5 cellular contexts compared by ENCODE assay signal in the genomic region with DNA sequence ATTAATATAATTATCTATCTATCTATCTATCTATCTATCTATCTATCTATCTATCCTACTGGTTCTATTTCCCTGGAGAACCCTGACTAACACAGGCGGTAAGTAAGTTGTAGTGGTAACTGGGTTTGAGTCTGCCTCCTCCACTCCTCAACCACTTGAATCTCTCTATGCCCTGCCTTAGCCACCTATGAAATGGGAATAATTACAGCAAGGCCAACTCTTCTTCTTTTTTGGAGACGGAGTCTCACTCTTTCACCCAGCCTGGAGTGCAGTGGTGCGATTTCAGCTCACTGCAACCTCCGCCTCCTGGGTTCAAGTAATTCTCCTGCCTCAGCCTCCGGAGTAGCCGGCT. TPM values are rescaled to one million over a fixed set of nuclear protein-coding genes. Genes with fewer than 3 reads are reported as not detected.
DNase-seq lines count a peak whose midpoint lies in the region; ATAC-seq, FAIRE-seq and TF ChIP-seq lines count a peak whose summit lies in the region.
"Not testable (repeated sequence)": the region's sequence is repeated elsewhere in the genome, so short reads cannot be mapped to it uniquely, and the experiment has no call there.

No MANE protein-coding gene starts in this region.

- H3K9me3 ChIP-seq in OCI-LY1 (ENCODE audit: low read length); GM12878 (replicated peaks; ENCODE audit: control insufficient read depth, insufficient read depth, low read length): not testable (repeated sequence)

- not testable (repeated sequence) for TF ChIP-seq CTCF in GM23338 (conservative IDR thresholded peaks at IDR 0.05; ENCODE audit: low read depth in 2 of 2); OCI-LY1 (IDR thresholded peaks at IDR 0.05; ENCODE audit: low read length); GM12878 (IDR thresholded peaks at IDR 0.05 in 2 of 3, conservative IDR thresholded peaks at IDR 0.05 in 1 of 3; ENCODE audit: control insufficient read depth in 2 of 3, extremely low read depth in 1 of 3, insufficient read depth in 1 of 3, low read depth in 3 of 3, low read length in 3 of 3); MCF 10A (IDR thresholded peaks at IDR 0.05; ENCODE audit: unreplicated experiment)

- intact Hi-C loops in GM12878 (cut with micrococcal nuclease; ENCODE audit: unreplicated experiment): not testable (repeated sequence)
- intact Hi-C loops in MCF 10A (cut with micrococcal nuclease): loop anchor here (5.0 kb wide), 1 partner anchor 42 kb away; a partner anchor contains a TSS

- not testable (repeated sequence) for H3K9me3 Mint-ChIP-seq in GM23338; MCF 10A (ENCODE audit: unreplicated experiment); stimulated activated memory B cell treated with anti-CD40 and anti-IgM and Interleukin-4, amounts not matched to agents 10 μg/mL and 1 μg/mL and 100 μg/mL, for 72 hours

- ATAC-seq in GM23338; GM12878; stimulated activated memory B cell treated with anti-CD40 and anti-IgM and Interleukin-4, amounts not matched to agents 10 μg/mL and 1 μg/mL and 100 μg/mL, for 72 hours: not testable (repeated sequence)

- not testable (repeated sequence) for H4K20me1 ChIP-seq in GM23338 (replicated peaks; ENCODE audit: insufficient read depth); OCI-LY1 (ENCODE audit: insufficient read depth, low read length); GM12878 (ENCODE audit: control insufficient read depth, insufficient read depth)

- not testable (repeated sequence) for H3K4me1 Mint-ChIP-seq in GM23338
- H3K4me1 Mint-ChIP-seq in MCF 10A (ENCODE audit: insufficient read depth, unreplicated experiment): peaks cover 34% of the 10 kb centered on the region
- H3K4me1 Mint-ChIP-seq in stimulated activated memory B cell treated with anti-CD40 and anti-IgM and Interleukin-4, amounts not matched to agents 10 μg/mL and 1 μg/mL and 100 μg/mL, for 72 hours: peaks cover 17% of the 10 kb centered on the region

- SMC1A ChIA-PET in GM12878 (lab: Charles Lee; ENCODE audit: uncharacterized antibody, unreplicated experiment): interaction anchor here (3.7 kb wide), 1 partner anchor 8 kb away, joined by 10 read pairs; no protein-coding TSS in a partner anchor

- H3K9me2 ChIP-seq in GM23338 (ENCODE audit: insufficient read depth); OCI-LY1 (ENCODE audit: low read depth, low read length): not testable (repeated sequence)

- H3F3A ChIP-seq in GM23338 (replicated peaks; ENCODE audit: low read depth); OCI-LY1 (ENCODE audit: insufficient read depth, low read length): not testable (repeated sequence)

- H3K4me3 ChIP-seq in GM23338; OCI-LY1 (ENCODE audit: low read depth, low read length, poor library complexity, severe bottlenecking); GM12878: not testable (repeated sequence)

- not testable (repeated sequence) for TF ChIP-seq EP300 in GM12878 (IDR thresholded peaks at IDR 0.05; ENCODE audit: borderline replicate concordance in 1 of 2, control insufficient read depth in 1 of 2, low read depth in 2 of 2, low read length in 2 of 2)

- H3K27me3 Mint-ChIP-seq in GM23338 (ENCODE audit: insufficient read depth, low read depth, poor library complexity); MCF 10A (ENCODE audit: insufficient read depth, unreplicated experiment); stimulated activated memory B cell treated with anti-CD40 and anti-IgM and Interleukin-4, amounts not matched to agents 10 μg/mL and 1 μg/mL and 100 μg/mL, for 72 hours: not testable (repeated sequence)

- FAIRE-seq in GM12878 (lab: Jason Lieb, UNC): not testable (repeated sequence)

- not testable (repeated sequence) for TF ChIP-seq POLR2A in GM12878 (IDR thresholded peaks at IDR 0.05; ENCODE audit: low read depth, low read length)

- not testable (repeated sequence) for H3K4me3 Mint-ChIP-seq in GM23338; MCF 10A (ENCODE audit: unreplicated experiment); stimulated activated memory B cell treated with anti-CD40 and anti-IgM and Interleukin-4, amounts not matched to agents 10 μg/mL and 1 μg/mL and 100 μg/mL, for 72 hours

- not testable (repeated sequence) for H3K4me1 ChIP-seq in GM23338 (ENCODE audit: insufficient read depth); GM12878 (ENCODE audit: control insufficient read depth, insufficient read depth, low read length)
- H3K4me1 ChIP-seq in OCI-LY1 (ENCODE audit: insufficient read depth, low read length, severe bottlenecking): peaks cover 37% of the 10 kb centered on the region

- DNase-seq in GM23338 (ENCODE audit: low spot score); GM12878 (ENCODE audit: low read depth, low spot score); MCF 10A (ENCODE audit: unreplicated experiment): not testable (repeated sequence)

- not testable (repeated sequence) for H3K4me2 ChIP-seq in GM23338; OCI-LY1 (ENCODE audit: low read length); GM12878 (ENCODE audit: control insufficient read depth, insufficient read depth)

- CTCF ChIA-PET in GM12878 (lab: Yijun Ruan, JAX): not testable (repeated sequence)
- CTCF ChIA-PET in MCF 10A (lab: Yijun Ruan, JAX): interaction anchor here (4.5 kb wide), 1 partner anchor 77 kb away, joined by 23 read pairs; no protein-coding TSS in a partner anchor

- in situ Hi-C loops in GM12878 (cut with MboI): not testable (repeated sequence)

- TF ChIP-seq RAD21 in GM12878 (IDR thresholded peaks at IDR 0.05; ENCODE audit: insufficient read depth, low read depth, low read length): not testable (repeated sequence)

- RAD21 ChIA-PET in GM12878 (lab: Charles Lee; ENCODE audit: unreplicated experiment): not testable (repeated sequence)

- not testable (repeated sequence) for H3K27ac Mint-ChIP-seq in GM23338
- H3K27ac Mint-ChIP-seq in MCF 10A (ENCODE audit: low read depth, unreplicated experiment): peak overlapping the region; percentile 2
- peak overlapping the region; percentile 42 for H3K27ac Mint-ChIP-seq in stimulated activated memory B cell treated with anti-CD40 and anti-IgM and Interleukin-4, amounts not matched to agents 10 μg/mL and 1 μg/mL and 100 μg/mL, for 72 hours

- not testable (repeated sequence) for H3K9ac ChIP-seq in OCI-LY1 (ENCODE audit: low read length); GM12878 (ENCODE audit: control insufficient read depth, insufficient read depth, low read length)

- H3K36me3 Mint-ChIP-seq in GM23338 (ENCODE audit: low read depth); MCF 10A (ENCODE audit: insufficient read depth, unreplicated experiment); stimulated activated memory B cell treated with anti-CD40 and anti-IgM and Interleukin-4, amounts not matched to agents 10 μg/mL and 1 μg/mL and 100 μg/mL, for 72 hours: not testable (repeated sequence)

- 96% methylated on average over 6 of the region's 6 CpGs for WGBS in GM12878 (ENCODE audit: insufficient coverage, insufficient replicate concordance, low lambda C conversion rate, missing lambda C conversion rate)

- H3K27ac ChIP-seq in GM23338 (ENCODE audit: low read depth); GM12878 (ENCODE audit: control insufficient read depth, insufficient read depth): not testable (repeated sequence)
- peak overlapping the region; percentile 30 for H3K27ac ChIP-seq in OCI-LY1 (ENCODE audit: low read depth, low read length, poor library complexity, severe bottlenecking)

- peak overlapping the region; percentile 66; the same call in 1 of the 2 replicates for H2AFZ ChIP-seq in GM23338
- not testable (repeated sequence) for H2AFZ ChIP-seq in OCI-LY1 (ENCODE audit: low read length); GM12878 (ENCODE audit: control insufficient read depth, low read depth, low read length)

- POLR2A ChIA-PET in GM12878 (lab: Charles Lee): not testable (repeated sequence)
- POLR2A ChIA-PET in MCF 10A (lab: Yijun Ruan, JAX): interaction anchor here (1.0 to 1.1 kb wide), 2 partner anchors 27 to 40 kb away, joined by 3 read pairs; no protein-coding TSS in a partner anchor

- H3K27me3 ChIP-seq in GM23338 (ENCODE audit: insufficient read depth); OCI-LY1 (ENCODE audit: insufficient read depth, low read length); GM12878 (replicated peaks in 1 of 2; ENCODE audit: control insufficient read depth in 2 of 2, insufficient read depth in 2 of 2, low read length in 1 of 2): not testable (repeated sequence)

- not testable (repeated sequence) for BruUV-seq in GM12878 (replicated peaks; lab: Mats Ljungman, UMichigan); MCF 10A (replicated peaks; lab: Mats Ljungman, UMichigan)

- not testable (repeated sequence) for H3K36me3 ChIP-seq in GM23338 (ENCODE audit: insufficient read depth); OCI-LY1 (ENCODE audit: insufficient read depth, low read length); GM12878 (ENCODE audit: control insufficient read depth in 2 of 2, insufficient read depth in 2 of 2, low read length in 1 of 2)

- H3K79me2 ChIP-seq in GM23338 (replicated peaks; ENCODE audit: insufficient read depth); OCI-LY1 (ENCODE audit: insufficient read depth, low read length); GM12878 (ENCODE audit: control insufficient read depth, insufficient read depth, low read length): not testable (repeated sequence)

RNA-seq across cellular contexts. Expression of a gene that starts 41.0 kb away (rescaled TPM):
- 20.6 and 25.8 TPM in 2 replicates for total RNA-seq in GM23338 (2014; rRNA removed; shearing (Covaris generic))
- polyA plus RNA-seq in GM23338 (2016; fragmentation: Nextera tagmentation; extraction: Ambion mirVana): 6.6 and 6.7 TPM in 2 replicates
- 241 and 256 TPM in 2 replicates for total RNA-seq in GM12878 (2013; cell fraction: nucleolus; rRNA removed)
- total RNA-seq in GM12878 (2014; rRNA removed): 82.4 and 88.7 TPM in 2 replicates
- 95.3 and 95.8 TPM in 2 replicates for total RNA-seq in GM12878 (2014; rRNA removed; fragmentation: Illumina TruSeq; extraction: Trizol)
- 87.4 and 96.2 TPM in 2 replicates for total RNA-seq in GM12878 (2021)
- polyA plus RNA-seq in GM12878 (2011; ENCODE audit: low read depth): 30.3 TPM
- 92.6 and 114 TPM in 2 replicates for polyA plus RNA-seq in GM12878 (2011; rRNA removed)
- 60.3 and 60.4 TPM in 2 replicates for polyA plus RNA-seq in GM12878 (2011; cell fraction: cytosol; rRNA removed)
- polyA plus RNA-seq in GM12878 (2011; cell fraction: nucleus; rRNA removed): 89.9 and 95.2 TPM in 2 replicates
- polyA plus RNA-seq in GM12878 (2012): 38.3 and 50.2 TPM in 2 replicates
- polyA plus RNA-seq in GM12878 (2014; fragmentation: Illumina TruSeq; extraction: Trizol): 78.2 and 94.6 TPM in 2 replicates
- 10 to 100 TPM; 16.9 to 18.0 TPM for polyA plus RNA-seq in GM12878 (2014; fragmentation: Nextera tagmentation; extraction: Ambion mirVana)
- 62.4 and 66.0 TPM in 2 replicates for polyA plus RNA-seq in GM12878 (2014; rRNA removed)
- polyA plus RNA-seq in GM12878 (2016; fragmentation: Nextera tagmentation; extraction: Ambion mirVana): 10 to 100 TPM; 68.1 to 69.1 TPM
- polyA minus RNA-seq in GM12878 (2011; rRNA and poly(A)+ RNA removed): 126 and 138 TPM in 2 replicates
- polyA minus RNA-seq in GM12878 (2011; cell fraction: cytosol; rRNA and poly(A)+ RNA removed): 52.3 and 52.4 TPM in 2 replicates
- polyA minus RNA-seq in GM12878 (2011; cell fraction: nucleus; rRNA and poly(A)+ RNA removed): 48.2 and 66.5 TPM in 2 replicates
- 61.4 and 68.6 TPM in 2 replicates for total RNA-seq in MCF 10A (2022)
